7 cellular contexts compared by ENCODE assay signal in the genomic region with DNA sequence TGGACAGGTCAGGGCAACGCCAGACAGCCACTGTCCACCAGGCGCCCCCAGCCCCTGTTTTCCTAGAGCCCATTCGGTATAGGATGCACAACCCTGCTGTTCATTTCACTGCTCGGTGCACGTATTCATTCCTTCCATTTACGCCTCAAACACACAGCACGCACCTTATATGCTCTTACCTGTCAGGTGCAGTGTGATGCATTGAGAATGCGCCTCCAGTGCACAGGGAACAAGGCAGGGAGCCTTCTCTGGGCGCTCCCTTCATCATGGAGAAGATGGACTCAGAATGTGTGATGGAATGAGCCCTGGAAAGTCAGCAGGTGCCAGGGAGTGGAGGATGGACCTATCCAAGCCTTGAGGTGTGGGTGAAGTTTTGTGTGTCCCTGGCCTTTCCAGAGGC. TPM values are rescaled to one million over a fixed set of nuclear protein-coding genes. Genes with fewer than 3 reads are reported as not detected.
DNase-seq lines count a peak whose midpoint lies in the region; ATAC-seq, FAIRE-seq and TF ChIP-seq lines count a peak whose summit lies in the region.
"Not testable (repeated sequence)": the region's sequence is repeated elsewhere in the genome, so short reads cannot be mapped to it uniquely, and the experiment has no call there.

No MANE protein-coding gene starts in this region.

- H3K23me2 ChIP-seq in H1 (ENCODE audit: low read depth, low read length) = not testable (repeated sequence)

- H3K36me3 Mint-ChIP-seq in WTC11; activated T-helper 17 cell treated with anti-CD3 and anti-CD28 coated beads, Interleukin-2, amount 50 U/mL, for 72 hours (ENCODE audit: low read depth); naive thymus-derived CD4-positive, alpha-beta T cell: not testable (repeated sequence)
- peaks cover 10% of the 10 kb centered on the region for H3K36me3 Mint-ChIP-seq in stimulated activated effector memory CD8-positive, alpha-beta T cell treated with anti-CD3 and anti-CD28 coated beads, Interleukin-12 subunit alpha, Interleukin-12 subunit beta, amount 100 ng/mL, for 72 hours

- TF ChIP-seq EP300 in H1 (IDR thresholded peaks at IDR 0.05; ENCODE audit: borderline replicate concordance in 1 of 2, low read depth in 2 of 2, low read length in 2 of 2) = not testable (repeated sequence)

- peak overlapping the region; percentile 83 for H3K4me3 Mint-ChIP-seq in WTC11
- H3K4me3 Mint-ChIP-seq in activated T-helper 17 cell treated with anti-CD3 and anti-CD28 coated beads, Interleukin-2, amount 50 U/mL, for 72 hours = peak overlapping the region; percentile 58
- peak overlapping the region in 6 of 10 donors; percentile 67 to 87 (median 74) for H3K4me3 Mint-ChIP-seq in naive thymus-derived CD4-positive, alpha-beta T cell
- peak overlapping the region; percentile 43 for H3K4me3 Mint-ChIP-seq in stimulated activated effector memory CD8-positive, alpha-beta T cell treated with anti-CD3 and anti-CD28 coated beads, Interleukin-12 subunit alpha, Interleukin-12 subunit beta, amount 100 ng/mL, for 72 hours

- H3K18ac ChIP-seq in H1 (ENCODE audit: extremely low read depth, low read length) = peak overlapping the region; percentile 19; the same call in 1 of the 2 replicates

- H2BK15ac ChIP-seq in H1 (ENCODE audit: low read length) = not testable (repeated sequence)

- H4K20me1 ChIP-seq in H1 (replicated peaks in 1 of 2; ENCODE audit: control insufficient read depth in 1 of 2, insufficient read depth in 2 of 2, low read length in 2 of 2) = not testable (repeated sequence)

- H3K23ac ChIP-seq in H1 (ENCODE audit: insufficient read length) = not testable (repeated sequence)

- H3K79me1 ChIP-seq in H1 (ENCODE audit: low read depth, low read length) = not testable (repeated sequence)

- not testable (repeated sequence) for DNase-seq in HTR-8/SVneo (ENCODE audit: insufficient read length, low spot score); WTC11 (ENCODE audit: low spot score); H1 (ENCODE audit: low read depth in 1 of 2, low spot score in 2 of 2); naive thymus-derived CD4-positive, alpha-beta T cell; stimulated activated effector memory CD8-positive, alpha-beta T cell treated with anti-CD3 and anti-CD28 coated beads, Interleukin-12 subunit alpha, Interleukin-12 subunit beta, amount 100 ng/mL, for 72 hours (ENCODE audit: low spot score in 2 of 2)

- not testable (repeated sequence) for H3K4me3 ChIP-seq in H1 (ENCODE audit: extremely low read depth in 1 of 4, insufficient read depth in 2 of 4, low read depth in 3 of 4, low read length in 4 of 4); naive thymus-derived CD4-positive, alpha-beta T cell (ENCODE audit: low read length)

- not testable (repeated sequence) for H2AK5ac ChIP-seq in H1 (ENCODE audit: low read depth, low read length)

- not testable (repeated sequence) for H3K27ac Mint-ChIP-seq in WTC11; activated T-helper 17 cell treated with anti-CD3 and anti-CD28 coated beads, Interleukin-2, amount 50 U/mL, for 72 hours; naive thymus-derived CD4-positive, alpha-beta T cell; stimulated activated effector memory CD8-positive, alpha-beta T cell treated with anti-CD3 and anti-CD28 coated beads, Interleukin-12 subunit alpha, Interleukin-12 subunit beta, amount 100 ng/mL, for 72 hours

- H3K9me3 Mint-ChIP-seq in WTC11; activated T-helper 17 cell treated with anti-CD3 and anti-CD28 coated beads, Interleukin-2, amount 50 U/mL, for 72 hours; naive thymus-derived CD4-positive, alpha-beta T cell; stimulated activated effector memory CD8-positive, alpha-beta T cell treated with anti-CD3 and anti-CD28 coated beads, Interleukin-12 subunit alpha, Interleukin-12 subunit beta, amount 100 ng/mL, for 72 hours: not testable (repeated sequence)

- POLR2A ChIA-PET in WTC11 (lab: Charles Lee); H1 (lab: Charles Lee; ENCODE audit: partially characterized antibody); naive thymus-derived CD4-positive, alpha-beta T cell (lab: Charles Lee): not testable (repeated sequence)

- not testable (repeated sequence) for H2BK12ac ChIP-seq in H1 (ENCODE audit: low read depth, low read length)

- not testable (repeated sequence) for ATAC-seq in WTC11; activated T-helper 17 cell treated with anti-CD3 and anti-CD28 coated beads, Interleukin-2, amount 50 U/mL, for 72 hours (replicated peaks); naive thymus-derived CD4-positive, alpha-beta T cell; stimulated activated effector memory CD8-positive, alpha-beta T cell treated with anti-CD3 and anti-CD28 coated beads, Interleukin-12 subunit alpha, Interleukin-12 subunit beta, amount 100 ng/mL, for 72 hours

- H3K4me1 Mint-ChIP-seq in WTC11 = peaks cover 19% of the 10 kb centered on the region
- H3K4me1 Mint-ChIP-seq in activated T-helper 17 cell treated with anti-CD3 and anti-CD28 coated beads, Interleukin-2, amount 50 U/mL, for 72 hours = not testable (repeated sequence)
- peaks cover 6 to 27% (median 19%) of the 10 kb centered on the region in 7 donors for H3K4me1 Mint-ChIP-seq in naive thymus-derived CD4-positive, alpha-beta T cell
- peaks cover 25% of the 10 kb centered on the region for H3K4me1 Mint-ChIP-seq in stimulated activated effector memory CD8-positive, alpha-beta T cell treated with anti-CD3 and anti-CD28 coated beads, Interleukin-12 subunit alpha, Interleukin-12 subunit beta, amount 100 ng/mL, for 72 hours

- not testable (repeated sequence) for H3K4me1 ChIP-seq in ES-I3 (ENCODE audit: insufficient read depth, low read length); H1 (replicated peaks in 1 of 4; ENCODE audit: control insufficient read depth in 3 of 4, insufficient read depth in 4 of 4, low read length in 3 of 4); naive thymus-derived CD4-positive, alpha-beta T cell (ENCODE audit: control insufficient read depth in 2 of 2, insufficient read depth in 2 of 2, low read length in 2 of 2)

- not testable (repeated sequence) for H2BK120ac ChIP-seq in H1 (replicated peaks; ENCODE audit: low read depth, low read length)

- TF ChIP-seq RAD21 in H1 (IDR thresholded peaks at IDR 0.05 in 1 of 2, conservative IDR thresholded peaks at IDR 0.05 in 1 of 2; ENCODE audit: low read depth in 2 of 2, low read length in 2 of 2) = not testable (repeated sequence)

- CTCF ChIA-PET in WTC11 (lab: Charles Lee) = interaction anchor here (0.6 to 2.8 kb wide), 2 partner anchors 10 to 174 kb away, joined by 3 to 8 read pairs; no protein-coding TSS in a partner anchor
- CTCF ChIA-PET in H1 (lab: Charles Lee; ENCODE audit: partially characterized antibody) = interaction anchor here (1.1 to 1.8 kb wide), 2 partner anchors 10 to 138 kb away, joined by 4 to 7 read pairs; no protein-coding TSS in a partner anchor
- CTCF ChIA-PET in naive thymus-derived CD4-positive, alpha-beta T cell (lab: Charles Lee) = not testable (repeated sequence)

- H2BK20ac ChIP-seq in H1 (ENCODE audit: low read length) = not testable (repeated sequence)

- peaks cover 33% of the 10 kb centered on the region for H3K27me3 Mint-ChIP-seq in WTC11 (ENCODE audit: low read depth)
- H3K27me3 Mint-ChIP-seq in activated T-helper 17 cell treated with anti-CD3 and anti-CD28 coated beads, Interleukin-2, amount 50 U/mL, for 72 hours = not testable (repeated sequence)
- peaks cover 0 to 45% (median 0%) of the 10 kb centered on the region in 5 donors for H3K27me3 Mint-ChIP-seq in naive thymus-derived CD4-positive, alpha-beta T cell

- H3K56ac ChIP-seq in H1 (replicated peaks; ENCODE audit: insufficient read length, low read depth, low read length) = not testable (repeated sequence)

- H3K27ac ChIP-seq in H1 (ENCODE audit: low read depth, low read length); naive thymus-derived CD4-positive, alpha-beta T cell (ENCODE audit: low read depth, low read length): not testable (repeated sequence)

- peak overlapping the region; percentile 38; the same call in 1 of the 2 replicates for H3K9ac ChIP-seq in ES-I3 (ENCODE audit: low read depth, low read length)
- not testable (repeated sequence) for H3K9ac ChIP-seq in H1 (replicated peaks in 1 of 4; ENCODE audit: extremely low read depth in 1 of 4, low read depth in 3 of 4, low read length in 3 of 4)

- 76% methylated on average over 9 of the region's 9 CpGs; no CpG with 5 or more reads in 1 of the 2 experiments for WGBS in H1 (ENCODE audit: extremely low coverage in 1 of 2, insufficient coverage in 1 of 2, insufficient read length in 1 of 2, insufficient replicate concordance in 2 of 2, low coverage in 1 of 2, low lambda C conversion rate in 2 of 2, missing lambda C conversion rate in 1 of 2), 2 experiments

- H4K91ac ChIP-seq in H1 (replicated peaks; ENCODE audit: insufficient read length, low read length) = not testable (repeated sequence)

- not testable (repeated sequence) for H2BK5ac ChIP-seq in H1 (ENCODE audit: low read depth, low read length)

- H3K79me2 ChIP-seq in H1 (ENCODE audit: control insufficient read depth in 1 of 2, insufficient read depth in 2 of 2, low read length in 2 of 2) = not testable (repeated sequence)

- H3K4ac ChIP-seq in H1 (replicated peaks; ENCODE audit: insufficient read length, low read depth, low read length) = not testable (repeated sequence)

- H3K9me3 ChIP-seq in ES-I3 (ENCODE audit: control insufficient read depth, insufficient read depth, low read length); H1 (ENCODE audit: insufficient read depth in 2 of 2, low read depth in 1 of 2, low read length in 1 of 2); naive thymus-derived CD4-positive, alpha-beta T cell (ENCODE audit: control insufficient read depth in 2 of 3, low read length in 3 of 3): not testable (repeated sequence)

- not testable (repeated sequence) for H3K27me3 ChIP-seq in H1 (replicated peaks in 1 of 4; ENCODE audit: control insufficient read depth in 3 of 4, extremely low read depth in 1 of 4, insufficient read depth in 3 of 4, low read length in 3 of 4); naive thymus-derived CD4-positive, alpha-beta T cell (ENCODE audit: control insufficient read depth in 2 of 2, insufficient read depth in 2 of 2, low read length in 2 of 2)

- not testable (repeated sequence) for H3K36me3 ChIP-seq in ES-I3 (ENCODE audit: insufficient read depth, low read length); H1 (ENCODE audit: control insufficient read depth in 2 of 4, insufficient read depth in 4 of 4, low read length in 3 of 4); naive thymus-derived CD4-positive, alpha-beta T cell (ENCODE audit: control insufficient read depth in 2 of 3, insufficient read depth in 3 of 3, low read length in 3 of 3)

- peak overlapping the region; percentile 58 to 65; a peak in 2 of 4 replicates for H3K4me2 ChIP-seq in H1 (ENCODE audit: insufficient read depth in 1 of 2, low read depth in 2 of 2, low read length in 2 of 2)

- not testable (repeated sequence) for H4K8ac ChIP-seq in H1 (ENCODE audit: extremely low read depth, insufficient read depth, low read length)

- intact Hi-C loops in naive thymus-derived CD4-positive, alpha-beta T cell (cut with micrococcal nuclease) = not testable (repeated sequence)

- not testable (repeated sequence) for TF ChIP-seq CTCF in WTC11 (IDR thresholded peaks at IDR 0.05); H1 (IDR thresholded peaks at IDR 0.05; ENCODE audit: control extremely low read depth in 1 of 3, insufficient read depth in 1 of 3, low read depth in 1 of 3, low read length in 3 of 3)

- not testable (repeated sequence) for H3K14ac ChIP-seq in H1 (ENCODE audit: insufficient read length)

- FAIRE-seq in HTR-8/SVneo (lab: Jason Lieb, UNC) = peak; percentile 31
- not testable (repeated sequence) for FAIRE-seq in H1 (lab: Jason Lieb, UNC)

- not testable (repeated sequence) for TF ChIP-seq POLR2A in H1 (IDR thresholded peaks at IDR 0.05; ENCODE audit: control extremely low read depth in 1 of 2, low read depth in 2 of 2, low read length in 2 of 2)

- not testable (repeated sequence) for H4K5ac ChIP-seq in H1 (ENCODE audit: insufficient read length, low read depth, low read length)

- H2AFZ ChIP-seq in H1 (ENCODE audit: low read length) = not testable (repeated sequence)

RNA-seq across cellular contexts. Expression of a gene that starts 4.2 kb away (rescaled TPM):
- 128 to 140 TPM (median 140 TPM) in 3 replicates for total RNA-seq in WTC11 (2021)
- total RNA-seq in activated T-helper 17 cell treated with anti-CD3 and anti-CD28 coated beads, Interleukin-2, amount 50 U/mL, for 72 hours = 1 to 10 TPM; 3.9 to 8.4 TPM
- 112 and 119 TPM in 2 replicates for total RNA-seq in H1 (2021; fragmentation: NEBNext Ultra II Directional; extraction: Animal tissue kit (Norgen Biotek cat#: 25700))
- polyA plus RNA-seq in H1 (2011; rRNA removed) = 95.6 and 158 TPM in 2 replicates
- polyA plus RNA-seq in H1 (2011; cell fraction: cytosol; rRNA removed) = 70.7 TPM
- polyA plus RNA-seq in H1 (2011; cell fraction: nucleus; rRNA removed) = 342 TPM
- polyA plus RNA-seq in H1 (2012, experiment 1 of 2) = 42.7 to 97.4 TPM (median 91.9 TPM) in 4 replicates
- polyA plus RNA-seq in H1 (2012, experiment 2 of 2) = 55.8 TPM
- polyA plus RNA-seq in H1 (2013, experiment 1 of 2) = 81.7 TPM
- 76.2 TPM for polyA plus RNA-seq in H1 (2013, experiment 2 of 2)
- polyA minus RNA-seq in H1 (2011; rRNA and poly(A)+ RNA removed) = 102 and 137 TPM in 2 replicates
- polyA minus RNA-seq in H1 (2011; cell fraction: cytosol; rRNA and poly(A)+ RNA removed) = 97.0 TPM
- 130 TPM for polyA minus RNA-seq in H1 (2011; cell fraction: nucleus; rRNA and poly(A)+ RNA removed)
- total RNA-seq in naive thymus-derived CD4-positive, alpha-beta T cell = 10 to 100 TPM; 12.4 to 39.4 (median 37.8) TPM
- polyA plus RNA-seq in naive thymus-derived CD4-positive, alpha-beta T cell = 1 to 10 TPM in 1 of 2 donors, under 1 TPM in 1; 0.72 to 3.0 TPM
